Comparison of ENCODE assay signal across 17 cellular contexts in genomic region chr11:37788141-37788877, GRCh38.
DNase-seq lines count a peak whose midpoint lies in the region; ATAC-seq and TF ChIP-seq lines count a peak whose summit lies in the region.
"Had no signal": no experiment of that assay in that cellular context is flagged by ENCODE, and none has a peak within 500 bp of the region (broad histone marks: within the 10 kb centered on the region; RNA-seq: fewer than 3 reads in every experiment).

No MANE protein-coding gene starts in this region.

- peak; percentile 62 for DNase-seq in H4 (ENCODE audit: low spot score)
- peak; percentile 56 for DNase-seq in fibroblast of mammary gland (ENCODE audit: low read depth)
- peak; percentile 57 for DNase-seq in renal cortical epithelial cell (ENCODE audit: low read depth)
- DNase-seq in aorta, result no peak
- DNase-seq in amygdala (lab: John Stamatoyannopoulos, UW), result no peak
- no peak for DNase-seq in activated CD4-positive, alpha-beta T cell treated with anti-CD3 and anti-CD28 coated beads for 4 hours
- DNase-seq in body of pancreas, result no peak
- DNase-seq: activated CD4-positive, alpha-beta T cell treated with anti-CD3 and anti-CD28 coated beads, Interleukin-2, amount 50 U/mL, for 1 hour; DND-41; MM.1S; NCI-H2107; psoas muscle; SIG-M5; stimulated activated CD4-positive, alpha-beta T cell treated with anti-CD3 and anti-CD28 coated beads, Interleukin-1b, Interleukin-23, amount 100 ng/mL, for 48 hours had no signal

- H3K9me3 ChIP-seq in aorta (ENCODE audit: control insufficient read depth, low read length) (no peaks in the 10 kb centered on the region), body of pancreas (peaks cover 0 to 4% (median 0%) of the 10 kb centered on the region in 3 donors)

- H3K27ac ChIP-seq in aorta (ENCODE audit: low read depth in 1 of 2, low read length in 2 of 2) (no peak overlapping the region), body of pancreas (no peak overlapping the region)
- H3K27ac ChIP-seq: BLaER1 treated with 17β-estradiol and CSF1 and Interleukin-3, amounts not matched to agents 10 nM and 100 nM; psoas muscle had no signal

- ATAC-seq in SK-N-SH treated with all-trans-retinoic acid at 6 μM for 48 hours, result no peak; the same call in 2 of the 3 replicates
- no peak for ATAC-seq in aorta (ENCODE audit: low FRiP score)
- ATAC-seq in body of pancreas, result no peak
- ATAC-seq: left lobe of liver, psoas muscle had no signal

- H3K4me1 ChIP-seq in aorta (ENCODE audit: control insufficient read depth in 1 of 2, insufficient read depth in 2 of 2, low read length in 2 of 2) (no peaks in the 10 kb centered on the region), body of pancreas (no peaks in the 10 kb centered on the region)
- H3K4me1 ChIP-seq: BLaER1 treated with 17β-estradiol and CSF1 and Interleukin-3, amounts not matched to agents 10 nM and 100 nM; psoas muscle had no signal

- TF ChIP-seq POLR2A in body of pancreas (IDR thresholded peaks at IDR 0.05), result no peak

- no peaks in the 10 kb centered on the region for H3K36me3 ChIP-seq in aorta (ENCODE audit: control insufficient read depth in 1 of 2, insufficient read depth in 2 of 2, low read length in 1 of 2)
- H3K36me3 ChIP-seq in body of pancreas (replicated peaks in 1 of 2; ENCODE audit: insufficient read depth in 1 of 2, low read depth in 2 of 2), result no peaks in the 10 kb centered on the region
- H3K36me3 ChIP-seq: BLaER1 treated with 17β-estradiol and CSF1 and Interleukin-3, amounts not matched to agents 10 nM and 100 nM had no signal

- no peak overlapping the region for H3K4me3 ChIP-seq in fibroblast of mammary gland (ENCODE audit: control insufficient read depth, low read depth, low read length)
- no peak overlapping the region for H3K4me3 ChIP-seq in aorta (ENCODE audit: low read length in 2 of 2)
- no peak overlapping the region for H3K4me3 ChIP-seq in body of pancreas
- H3K4me3 ChIP-seq: BLaER1 treated with 17β-estradiol and CSF1 and Interleukin-3, amounts not matched to agents 10 nM and 100 nM; psoas muscle had no signal

- intact Hi-C loops in aorta (cut with DNase I) (no loop called here), body of pancreas (cut with DNase I) (no loop called here)

- H3K27me3 ChIP-seq in aorta (ENCODE audit: control insufficient read depth in 1 of 2, insufficient read depth in 2 of 2, low read length in 1 of 2) (no peaks in the 10 kb centered on the region), body of pancreas (no peaks in the 10 kb centered on the region)
- H3K27me3 ChIP-seq: BLaER1 treated with 17β-estradiol and CSF1 and Interleukin-3, amounts not matched to agents 10 nM and 100 nM had no signal

- WGBS in aorta, 2 donors, result 15 to 16% methylated on average over 5 of the region's 5 CpGs
- WGBS in body of pancreas, 2 donors, result 32% methylated on average over 5 of the region's 5 CpGs

- no peak for TF ChIP-seq CTCF in fibroblast of mammary gland (conservative IDR thresholded peaks at IDR 0.05; ENCODE audit: control insufficient read depth, insufficient read depth, low read depth, low read length)
- TF ChIP-seq CTCF in body of pancreas (IDR thresholded peaks at IDR 0.05), result no peak

TF ChIP-seq in SK-N-SH treated with all-trans-retinoic acid at 6 μM for 48 hours, 23 proteins besides CTCF, POLR2A, EP300 and RAD21:
- TF ChIP-seq ZNF8 (CRISPR knock-in tag; IDR thresholded peaks at IDR 0.05) (peak; percentile 48; the same call in 1 of the 2 replicates), CREB5 (CRISPR knock-in tag; IDR thresholded peaks at IDR 0.05; ENCODE audit: low read depth) (no peak), TCF4 (CRISPR knock-in tag; IDR thresholded peaks at IDR 0.05; ENCODE audit: borderline replicate concordance) (no peak)

Comparison
In these comparisons a context has a peak if more than half of its experiments do, and no peak if none do; other contexts are left out.
1. DNase-seq: peak in H4 (single experiment), fibroblast of mammary gland (single experiment) and renal cortical epithelial cell (single experiment); none in aorta (0 of 2), amygdala (0 of 56), activated CD4-positive, alpha-beta T cell treated with anti-CD3 and anti-CD28 coated beads for 4 hours (0 of 2) and body of pancreas (0 of 4).